Comparison of ENCODE assay signal across 32 cellular contexts in genomic region chr12:62113366-62114011, GRCh38.
"Had no signal": no experiment of that assay in that cellular context is flagged by ENCODE, and none has a peak within 500 bp of the region (broad histone marks: within the 10 kb centered on the region; RNA-seq: fewer than 3 reads in every experiment).

No MANE protein-coding gene starts in this region.

- H3K36me3 Mint-ChIP-seq: activated naive CD8-positive, alpha-beta T cell; mesothelial cell of epicardium; naive B cell had no signal

- DNase-seq: activated CD4-positive, alpha-beta T cell treated with anti-CD3 and anti-CD28 coated beads for 48 hours; activated CD4-positive, alpha-beta T cell treated with anti-CD3 and anti-CD28 coated beads, Interleukin-2, amount 50 U/mL, for 48 hours; activated CD8-positive, alpha-beta memory T cell treated with anti-CD3 and anti-CD28 coated beads for 24 hours; activated effector memory CD4-positive, alpha-beta T cell treated with Interleukin-2 at 50 U/mL for 16 hours; activated naive CD4-positive, alpha-beta T cell treated with Interleukin-2 at 50 U/mL for 16 hours; aorta; body of pancreas; cortex of kidney; foreskin fibroblast; heart right ventricle; left cardiac atrium; mammary epithelial cell; naive B cell; nephron progenitor cell; nucleus accumbens; retina; stimulated activated CD4-positive, alpha-beta T cell treated with anti-CD3 and anti-CD28 coated beads, Interleukin-12 subunit alpha, Interleukin-12 subunit beta, amount 100 ng/mL, for 4 hours; stimulated activated CD4-positive, alpha-beta T cell treated with anti-CD3 and anti-CD28 coated beads, Interleukin-4, amount 100 ng/mL, for 1 hour; stimulated activated naive CD8-positive, alpha-beta T cell treated with anti-CD3 and anti-CD28 coated beads, Interleukin-15, Interleukin-2, amounts not matched to agents 100 U/mL and 50 U/mL, for 24 hours; T-helper 9 cell; trophoblast cell; uterus had no signal

- H3K4me3 ChIP-seq: body of pancreas, heart right ventricle, pancreas, prostate gland, skin epidermis, thoracic aorta, uterus had no signal

- H3K9me3 ChIP-seq: body of pancreas, pancreas, prostate gland, thoracic aorta, uterus had no signal

- H3K4me3 Mint-ChIP-seq: activated naive CD8-positive, alpha-beta T cell; mesothelial cell of epicardium; naive B cell; nephron progenitor cell had no signal

- H3K27ac Mint-ChIP-seq: activated naive CD8-positive, alpha-beta T cell; mesothelial cell of epicardium; nephron progenitor cell had no signal

- H3K27me3 ChIP-seq: body of pancreas, pancreas, uterus had no signal

- H3K36me3 ChIP-seq: heart right ventricle, pancreas, prostate gland, thoracic aorta, uterus had no signal

- ATAC-seq: activated CD4-positive, CD25-positive, alpha-beta regulatory T cell treated with anti-CD3 and anti-CD28 coated beads, Interleukin-2, amount 50 U/mL, for 24 hours; body of pancreas; esophagus mucosa; heart right ventricle; left cardiac atrium; pancreas; sciatic nerve; stimulated activated naive CD8-positive, alpha-beta T cell treated with anti-CD3 and anti-CD28 coated beads, Interleukin-15, Interleukin-2, amounts not matched to agents 100 U/mL and 50 U/mL, for 24 hours had no signal

- H3K4me1 Mint-ChIP-seq: mesothelial cell of epicardium, naive B cell had no signal

- H3K4me1 ChIP-seq: body of pancreas, heart right ventricle, pancreas, prostate gland, uterus had no signal

- H3K27ac ChIP-seq: body of pancreas, heart right ventricle, pancreas, prostate gland, skin epidermis, thoracic aorta, uterus, VCaP had no signal
